Comparison of ENCODE assay signal across 12 cellular contexts in genomic region chr7:70042533-70042932, GRCh38.
DNase-seq lines count a peak whose midpoint lies in the region; ATAC-seq and TF ChIP-seq lines count a peak whose summit lies in the region.
"Had no signal": no experiment of that assay in that cellular context is flagged by ENCODE, and none has a peak within 500 bp of the region (broad histone marks: within the 10 kb centered on the region; RNA-seq: fewer than 3 reads in every experiment).

No MANE protein-coding gene starts in this region.

- no peaks in the 10 kb centered on the region for H3K9me3 ChIP-seq in CD8-positive, alpha-beta T cell (ENCODE audit: low read length)

- no peaks in the 10 kb centered on the region for H3K4me1 Mint-ChIP-seq in CD8-positive, alpha-beta T cell (ENCODE audit: low read depth)

- H3K4me3 Mint-ChIP-seq in CD8-positive, alpha-beta T cell, result no peak overlapping the region

- no peaks in the 10 kb centered on the region for H3K36me3 ChIP-seq in CD8-positive, alpha-beta T cell (ENCODE audit: insufficient read depth, low read length)

- H3K36me3 Mint-ChIP-seq in CD8-positive, alpha-beta T cell, result no peaks in the 10 kb centered on the region

- ATAC-seq in sciatic nerve (peak; percentile 73), GM21367 (IDR thresholded peaks at IDR 0.05; ENCODE audit: unreplicated experiment) (no peak)
- no peak for ATAC-seq in CD8-positive, alpha-beta T cell

- TF ChIP-seq CTCF in GM13977 (IDR thresholded peaks at IDR 0.05; ENCODE audit: extremely low read depth, insufficient read depth, missing control alignments) (peak; percentile 19), fibroblast of villous mesenchyme (IDR thresholded peaks at IDR 0.05; ENCODE audit: insufficient read depth, low read depth, low read length) (peak; percentile 12)
- TF ChIP-seq CTCF in CD8-positive, alpha-beta T cell (IDR thresholded peaks at IDR 0.05), result no peak

- no peak overlapping the region for H3K4me3 ChIP-seq in fibroblast of villous mesenchyme (ENCODE audit: low read depth, low read length)
- H3K4me3 ChIP-seq in CD8-positive, alpha-beta T cell (ENCODE audit: low read depth, low read length), result no peak overlapping the region

- in situ Hi-C loops in GM13977 (cut with MboI; ENCODE audit: low pct_unique_long_range_greater_than_20kb, low sequenced_read_pairs, unreplicated experiment), result no loop called here

- CTCF ChIA-PET in CD8-positive, alpha-beta T cell (lab: Charles Lee), result interaction anchor here (1.1 kb wide), 1 partner anchor 9 kb away, joined by 3 read pairs; no protein-coding TSS in a partner anchor

- H3K27ac Mint-ChIP-seq in CD8-positive, alpha-beta T cell, result no peak overlapping the region

- intact Hi-C loops in sciatic nerve (cut with DNase I), result loop anchor here (10.0 kb wide), 1 partner anchor 662 kb away; no protein-coding TSS in a partner anchor
- intact Hi-C loops in CD8-positive, alpha-beta T cell (cut with DNase I, micrococcal nuclease), result loop anchor here in 1 of 2 experiments (10.0 kb wide), 1 partner anchor 58 kb away; no protein-coding TSS in a partner anchor

- no peaks in the 10 kb centered on the region for H3K4me1 ChIP-seq in CD8-positive, alpha-beta T cell (ENCODE audit: insufficient read depth, low read length)
- H3K4me1 ChIP-seq: parathyroid adenoma had no signal

- no peaks in the 10 kb centered on the region for H3K27me3 ChIP-seq in CD8-positive, alpha-beta T cell (ENCODE audit: insufficient read depth, low read length)

- no peaks in the 10 kb centered on the region for H3K27me3 Mint-ChIP-seq in CD8-positive, alpha-beta T cell (ENCODE audit: low read depth)

- POLR2A ChIA-PET in CD8-positive, alpha-beta T cell (lab: Charles Lee), result no interaction called here

- H3K27ac ChIP-seq in CD8-positive, alpha-beta T cell (ENCODE audit: low read depth, low read length), result no peak overlapping the region
- H3K27ac ChIP-seq: parathyroid adenoma had no signal

- no peaks in the 10 kb centered on the region for H3K9me3 Mint-ChIP-seq in CD8-positive, alpha-beta T cell

- DNase-seq in GM13977 (ENCODE audit: low spot score), result no peak
- peak; percentile 11 for DNase-seq in RPMI7951 (ENCODE audit: low read depth)
- peak; percentile 54 for DNase-seq in fibroblast of villous mesenchyme (ENCODE audit: low read depth)
- DNase-seq in sciatic nerve (ENCODE audit: low spot score), result no peak
- DNase-seq in CD8-positive, alpha-beta T cell, result no peak
- DNase-seq in 8988T, result no peak
- DNase-seq in activated effector memory CD4-positive, alpha-beta T cell treated with Interleukin-2 at 50 U/mL for 16 hours, result no peak
- DNase-seq: activated CD8-positive, alpha-beta memory T cell treated with anti-CD3 and anti-CD28 coated beads for 24 hours; effector memory CD4-positive, alpha-beta T cell; NCI-H526 treated with DMSO at 0.1 percent for 48 hours had no signal

Comparison
In these comparisons a context has a peak if more than half of its experiments do, and no peak if none do; other contexts are left out.
1. DNase-seq: peak in RPMI7951 (single experiment) and fibroblast of villous mesenchyme (single experiment); none in GM13977 (single experiment), sciatic nerve (single experiment), CD8-positive, alpha-beta T cell (0 of 7), 8988T (single experiment) and activated effector memory CD4-positive, alpha-beta T cell treated with Interleukin-2 at 50 U/mL for 16 hours (single experiment).